In the genomic region with DNA sequence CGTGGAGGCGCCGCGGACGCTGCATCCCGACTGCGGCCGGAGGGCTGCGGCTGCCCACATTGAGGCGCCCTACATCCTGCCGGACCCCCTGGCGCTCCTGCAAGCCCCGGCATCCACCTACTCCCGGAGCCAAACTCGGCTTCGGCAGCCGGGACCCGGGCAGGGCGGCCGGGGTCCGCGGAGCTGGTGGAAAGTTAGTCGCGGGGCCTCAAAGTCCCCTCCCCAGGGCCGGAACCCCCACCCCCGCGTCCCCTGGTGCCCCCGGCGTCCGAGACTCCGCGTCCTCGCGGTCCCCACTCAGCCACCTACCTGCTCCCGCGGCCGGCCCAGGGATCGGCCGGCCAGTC, we compare ENCODE assay signal across 9 cellular contexts. TPM values are rescaled to one million over a fixed set of nuclear protein-coding genes. Genes with fewer than 3 reads are reported as not detected.
DNase-seq lines count a peak whose midpoint lies in the region; ATAC-seq, FAIRE-seq and TF ChIP-seq lines count a peak whose summit lies in the region.
"Had no signal": no experiment of that assay in that cellular context is flagged by ENCODE, and none has a peak within 500 bp of the region (broad histone marks: within the 10 kb centered on the region; RNA-seq: fewer than 3 reads in every experiment).

No MANE protein-coding gene starts in this region.

- 0 out of 2 replicates have a peak overlapping the region, but pooled peaks have one; percentile 12 for H2AFZ ChIP-seq in H1 (ENCODE audit: low read length)

- no peak for TF ChIP-seq POLR2A in H1 (IDR thresholded peaks at IDR 0.05; ENCODE audit: control extremely low read depth in 1 of 2, low read depth in 2 of 2, low read length in 2 of 2)

- TF ChIP-seq CTCF in BE2C (IDR thresholded peaks at IDR 0.05; ENCODE audit: low read depth, low read length) (no peak), H1 (IDR thresholded peaks at IDR 0.05; ENCODE audit: control extremely low read depth in 1 of 3, insufficient read depth in 1 of 3, low read depth in 1 of 3, low read length in 3 of 3) (no peak), neutrophil (IDR thresholded peaks at IDR 0.05) (no peak)

- H2BK12ac ChIP-seq in H1 (ENCODE audit: low read depth, low read length) = no peak overlapping the region

- H3K9ac ChIP-seq in H1 (replicated peaks in 1 of 4; ENCODE audit: extremely low read depth in 1 of 4, low read depth in 3 of 4, low read length in 3 of 4) = no peak overlapping the region

- H3K79me2 ChIP-seq in H1 (ENCODE audit: control insufficient read depth in 1 of 2, insufficient read depth in 2 of 2, low read length in 2 of 2) = no peaks in the 10 kb centered on the region

- H3K4me3 ChIP-seq in BE2C (ENCODE audit: low read depth, low read length) = peak overlapping the region; percentile 73
- peak overlapping the region; percentile 42 for H3K4me3 ChIP-seq in MG63
- H3K4me3 ChIP-seq in H1 (ENCODE audit: extremely low read depth in 1 of 4, insufficient read depth in 2 of 4, low read depth in 3 of 4, low read length in 4 of 4) = peak overlapping the region; percentile 62 to 88 (median 81)
- H3K4me3 ChIP-seq in neutrophil (ENCODE audit: low read depth in 1 of 2, low read length in 1 of 2) = peak overlapping the region; percentile 25 to 53

- H3K4me1 ChIP-seq in BE2C (no peaks in the 10 kb centered on the region), H1 (replicated peaks in 1 of 4; ENCODE audit: control insufficient read depth in 3 of 4, insufficient read depth in 4 of 4, low read length in 3 of 4) (peaks cover 13 to 24% (median 14%) of the 10 kb centered on the region in 4 experiments), neutrophil (ENCODE audit: control insufficient read depth in 1 of 2, insufficient read depth in 1 of 2, low read depth in 1 of 2, low read length in 1 of 2) (peaks cover 21 to 32% of the 10 kb centered on the region in 2 experiments)

- WGBS in H1 (ENCODE audit: extremely low coverage in 1 of 2, insufficient coverage in 1 of 2, insufficient read length in 1 of 2, insufficient replicate concordance in 2 of 2, low coverage in 1 of 2, low lambda C conversion rate in 2 of 2, missing lambda C conversion rate in 1 of 2), 2 experiments = 0% methylated on average over 11 of the region's 39 CpGs; no CpG with 5 or more reads in 1 of the 2 experiments

- no peaks in the 10 kb centered on the region for H4K20me1 ChIP-seq in H1 (replicated peaks in 1 of 2; ENCODE audit: control insufficient read depth in 1 of 2, insufficient read depth in 2 of 2, low read length in 2 of 2)

- no peak overlapping the region for H2BK5ac ChIP-seq in H1 (ENCODE audit: low read depth, low read length)

- peak overlapping the region; percentile 96 to 100 for H3K4me2 ChIP-seq in H1 (ENCODE audit: insufficient read depth in 1 of 2, low read depth in 2 of 2, low read length in 2 of 2)

- H3K9me3 ChIP-seq in BE2C (no peaks in the 10 kb centered on the region), MG63 (no peaks in the 10 kb centered on the region), H1 (ENCODE audit: insufficient read depth in 2 of 2, low read depth in 1 of 2, low read length in 1 of 2) (no peaks in the 10 kb centered on the region), neutrophil (no peaks in the 10 kb centered on the region)

- FAIRE-seq in H1 (lab: Jason Lieb, UNC) (no peak), frontal cortex (lab: Jason Lieb, UNC) (no peak)

- no peak for TF ChIP-seq EP300 in H1 (IDR thresholded peaks at IDR 0.05; ENCODE audit: borderline replicate concordance in 1 of 2, low read depth in 2 of 2, low read length in 2 of 2)

- peaks cover 23% of the 10 kb centered on the region for H3K23me2 ChIP-seq in H1 (ENCODE audit: low read depth, low read length)

- no peak overlapping the region for H2AK5ac ChIP-seq in H1 (ENCODE audit: low read depth, low read length)

- no peak overlapping the region for H3K4ac ChIP-seq in H1 (replicated peaks; ENCODE audit: insufficient read length, low read depth, low read length)

- no peak overlapping the region for H3K27ac ChIP-seq in H1 (ENCODE audit: low read depth, low read length)
- H3K27ac ChIP-seq in neutrophil = no peak overlapping the region

- peaks cover 22% of the 10 kb centered on the region; the same call in 1 of the 2 replicates for H3K27me3 ChIP-seq in BE2C
- peaks cover 21% of the 10 kb centered on the region for H3K27me3 ChIP-seq in MG63
- peaks cover 20 to 65% (median 59%) of the 10 kb centered on the region in 4 experiments for H3K27me3 ChIP-seq in H1 (replicated peaks in 1 of 4; ENCODE audit: control insufficient read depth in 3 of 4, extremely low read depth in 1 of 4, insufficient read depth in 3 of 4, low read length in 3 of 4)
- peaks cover 100% of the 10 kb centered on the region for H3K27me3 ChIP-seq in neutrophil

- H2BK120ac ChIP-seq in H1 (replicated peaks; ENCODE audit: low read depth, low read length) = no peak overlapping the region

- ATAC-seq in HG03469 (IDR thresholded peaks at IDR 0.05; ENCODE audit: unreplicated experiment) = no peak

- CTCF ChIA-PET in H1 (lab: Charles Lee; ENCODE audit: partially characterized antibody) = interaction anchor here (1.0 to 1.2 kb wide), 2 partner anchors 13 to 31 kb away, joined by 3 to 4 read pairs; no protein-coding TSS in a partner anchor

- H3K36me3 ChIP-seq in BE2C (no peaks in the 10 kb centered on the region), MG63 (no peaks in the 10 kb centered on the region), H1 (ENCODE audit: control insufficient read depth in 2 of 4, insufficient read depth in 4 of 4, low read length in 3 of 4) (no peaks in the 10 kb centered on the region), neutrophil (no peaks in the 10 kb centered on the region)

- TF ChIP-seq RAD21 in H1 (IDR thresholded peaks at IDR 0.05 in 1 of 2, conservative IDR thresholded peaks at IDR 0.05 in 1 of 2; ENCODE audit: low read depth in 2 of 2, low read length in 2 of 2) = no peak

- DNase-seq in BE2C (no peak), MG63 (no peak), H1 (ENCODE audit: low read depth in 1 of 2, low spot score in 2 of 2) (no peak), NCI-H1694 (lab: John Stamatoyannopoulos, UW) (no peak), HPDE6-E6E7 (ENCODE audit: extremely low spot score) (no peak), frontal cortex (ENCODE audit: low spot score in 2 of 2) (no peak)
- DNase-seq: DND-41 had no signal

- no peaks in the 10 kb centered on the region for H3K79me1 ChIP-seq in H1 (ENCODE audit: low read depth, low read length)

- H3K18ac ChIP-seq in H1 (ENCODE audit: extremely low read depth, low read length) = no peak overlapping the region

- H3K14ac ChIP-seq in H1 (ENCODE audit: insufficient read length) = no peak overlapping the region

- no peak overlapping the region for H4K8ac ChIP-seq in H1 (ENCODE audit: extremely low read depth, insufficient read depth, low read length)

- no peak overlapping the region for H2BK15ac ChIP-seq in H1 (ENCODE audit: low read length)

- H3K23ac ChIP-seq in H1 (ENCODE audit: insufficient read length) = no peak overlapping the region

- no peak overlapping the region for H2BK20ac ChIP-seq in H1 (ENCODE audit: low read length)

- no peak overlapping the region for H3K56ac ChIP-seq in H1 (replicated peaks; ENCODE audit: insufficient read length, low read depth, low read length)

- POLR2A ChIA-PET in H1 (lab: Charles Lee; ENCODE audit: partially characterized antibody) = interaction anchor here (0.8 to 1.4 kb wide), 4 partner anchors 11 to 252 kb away, joined by 3 to 4 read pairs (median 4); a partner anchor contains a TSS

- no peak overlapping the region for H4K5ac ChIP-seq in H1 (ENCODE audit: insufficient read length, low read depth, low read length)

- no peak overlapping the region for H4K91ac ChIP-seq in H1 (replicated peaks; ENCODE audit: insufficient read length, low read length)

TF ChIP-seq in H1, 55 proteins besides CTCF, POLR2A, EP300 and RAD21 (continues in another document):
- peak; percentile 97 for TF ChIP-seq KDM4A (IDR thresholded peaks at IDR 0.05; ENCODE audit: low read depth, low read length, severe bottlenecking)
- TF ChIP-seq, protein P1, sequence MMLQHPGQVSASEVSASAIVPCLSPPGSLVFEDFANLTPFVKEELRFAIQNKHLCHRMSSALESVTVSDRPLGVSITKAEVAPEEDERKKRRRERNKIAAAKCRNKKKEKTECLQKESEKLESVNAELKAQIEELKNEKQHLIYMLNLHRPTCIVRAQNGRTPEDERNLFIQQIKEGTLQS (IDR thresholded peaks at IDR 0.05; ENCODE audit: insufficient read depth, low read depth, low read length) = no peak
- no peak for TF ChIP-seq TAF7 (optimal IDR thresholded peaks at IDR 0.05; ENCODE audit: borderline replicate concordance, low read depth, low read length)
- no peak for TF ChIP-seq NANOG (IDR thresholded peaks at IDR 0.05; ENCODE audit: insufficient read depth, low read depth, low read length, poor library complexity, severe bottlenecking)

RNA-seq across cellular contexts. Expression of a gene that starts 0.3 kb away (rescaled TPM):
- 9.6 TPM for polyA plus RNA-seq in BE2C (2012; ENCODE audit: insufficient read depth, insufficient read length, low read depth)
- 0.10 TPM in 1 of 2 replicates, not detected in the other for total RNA-seq in MG63 (2014; rRNA removed; shearing (Covaris generic); ENCODE audit: low replicate concordance)
- total RNA-seq in H1 (2021; fragmentation: NEBNext Ultra II Directional; extraction: Animal tissue kit (Norgen Biotek cat#: 25700)) = 3.5 and 4.4 TPM in 2 replicates
- 4.8 and 5.9 TPM in 2 replicates for polyA plus RNA-seq in H1 (2011; rRNA removed)
- polyA plus RNA-seq in H1 (2011; cell fraction: cytosol; rRNA removed) = 4.7 TPM
- 15.8 TPM for polyA plus RNA-seq in H1 (2011; cell fraction: nucleus; rRNA removed)
- polyA plus RNA-seq in H1 (2012, experiment 1 of 2) = 3.2 to 5.2 TPM (median 4.3 TPM) in 4 replicates
- polyA plus RNA-seq in H1 (2012, experiment 2 of 2) = 5.6 TPM
- polyA plus RNA-seq in H1 (2013, experiment 1 of 2) = 1.7 TPM
- polyA plus RNA-seq in H1 (2013, experiment 2 of 2) = 1.7 TPM
- 7.0 and 10.2 TPM in 2 replicates for polyA minus RNA-seq in H1 (2011; rRNA and poly(A)+ RNA removed)
- 6.5 TPM for polyA minus RNA-seq in H1 (2011; cell fraction: cytosol; rRNA and poly(A)+ RNA removed)
- polyA minus RNA-seq in H1 (2011; cell fraction: nucleus; rRNA and poly(A)+ RNA removed) = 12.2 TPM
- total RNA-seq in frontal cortex = 4.5 TPM

RNA-seq across cellular contexts. Expression of a gene that starts 40.1 kb away (rescaled TPM):
- polyA plus RNA-seq in BE2C (2012; ENCODE audit: insufficient read depth, insufficient read length, low read depth) = 13.8 TPM
- 23.4 and 35.9 TPM in 2 replicates for total RNA-seq in MG63 (2014; rRNA removed; shearing (Covaris generic); ENCODE audit: low replicate concordance)
- 25.0 and 31.2 TPM in 2 replicates for total RNA-seq in H1 (2021; fragmentation: NEBNext Ultra II Directional; extraction: Animal tissue kit (Norgen Biotek cat#: 25700))
- polyA plus RNA-seq in H1 (2011; rRNA removed) = 5.5 and 8.7 TPM in 2 replicates
- polyA plus RNA-seq in H1 (2011; cell fraction: cytosol; rRNA removed) = 9.7 TPM
- polyA plus RNA-seq in H1 (2011; cell fraction: nucleus; rRNA removed) = 7.1 TPM
- polyA plus RNA-seq in H1 (2012, experiment 1 of 2) = 16.9 to 26.9 TPM (median 19.2 TPM) in 4 replicates
- 2.1 TPM for polyA plus RNA-seq in H1 (2012, experiment 2 of 2)
- 11.0 TPM for polyA plus RNA-seq in H1 (2013, experiment 1 of 2)
- 10.8 TPM for polyA plus RNA-seq in H1 (2013, experiment 2 of 2)
- 24.3 and 26.7 TPM in 2 replicates for polyA minus RNA-seq in H1 (2011; rRNA and poly(A)+ RNA removed)
- polyA minus RNA-seq in H1 (2011; cell fraction: cytosol; rRNA and poly(A)+ RNA removed) = 14.0 TPM
- 15.7 TPM for polyA minus RNA-seq in H1 (2011; cell fraction: nucleus; rRNA and poly(A)+ RNA removed)
- 43.2 TPM for total RNA-seq in frontal cortex
